In genomic region chr20:44017905-44018683, GRCh38 we compare ENCODE assay signal across 9 cellular contexts.
A peak's percentile ranks its signal among the peaks of the same experiment; 100 is the strongest.
DNase-seq lines count a peak whose midpoint lies in the region; ATAC-seq and TF ChIP-seq lines count a peak whose summit lies in the region.
"Had no signal": no experiment of that assay in that cellular context is flagged by ENCODE, and none has a peak within 500 bp of the region (broad histone marks: within the 10 kb centered on the region; RNA-seq: fewer than 3 reads in every experiment).

No MANE protein-coding gene starts in this region.

- H3K27ac Mint-ChIP-seq in activated T-helper 2 cell treated with anti-CD3 and anti-CD28 coated beads, Interferon-gamma antibody, Interleukin-2, Interleukin-4, amounts not matched to agents 10 μg/mL and 5 μg/mL and 100 μg/mL, durations not matched to agents 14 hours and 24 hours and 36 hours, result no peak overlapping the region

- POLR2A ChIA-PET in PC-9 (lab: Charles Lee; ENCODE audit: unreplicated experiment), result interaction anchor here (0.5 kb wide), 1 partner anchor 236 kb away, joined by 26 read pairs; no protein-coding TSS in a partner anchor

- peaks cover 23% of the 10 kb centered on the region; the same call in 1 of the 2 replicates for H3K79me2 ChIP-seq in PC-9 (ENCODE audit: low read depth)

- H4K20me1 ChIP-seq in PC-9 (ENCODE audit: insufficient read depth), result 0 out of 2 replicates have a peak, but pooled peaks cover 7% of the 10 kb centered on the region

- H2AFZ ChIP-seq in PC-9, result no peak overlapping the region

- peak; percentile 93 for DNase-seq in HT-29 (ENCODE audit: low spot score)
- DNase-seq in PC-9, result peak; percentile 77 to 94
- peak; percentile 65 to 87 for DNase-seq in foreskin keratinocyte
- peak; percentile 57 for DNase-seq in stromal cell of bone marrow (ENCODE audit: low read depth)
- no peak for DNase-seq in activated T-helper 2 cell treated with anti-CD3 and anti-CD28 coated beads, Interferon-gamma antibody, Interleukin-2, Interleukin-4, amounts not matched to agents 10 μg/mL and 5 μg/mL and 100 μg/mL, durations not matched to agents 14 hours and 24 hours and 36 hours (ENCODE audit: low spot score)
- DNase-seq in occipital lobe (lab: John Stamatoyannopoulos, UW), result no peak
- DNase-seq in activated CD4-positive, alpha-beta T cell treated with anti-CD3 and anti-CD28 coated beads for 4 hours, result no peak

- peak overlapping the region; percentile 33; the same call in 1 of the 2 replicates for H3K4me3 ChIP-seq in PC-9
- H3K4me3 ChIP-seq: K562 had no signal

- no peak overlapping the region for H3K4me3 Mint-ChIP-seq in activated T-helper 2 cell treated with anti-CD3 and anti-CD28 coated beads, Interferon-gamma antibody, Interleukin-2, Interleukin-4, amounts not matched to agents 10 μg/mL and 5 μg/mL and 100 μg/mL, durations not matched to agents 14 hours and 24 hours and 36 hours (ENCODE audit: low read depth)

- CTCF ChIA-PET in PC-9 (lab: Charles Lee), result interaction anchor here (0.6 to 1.0 kb wide), 2 partner anchors 10 to 62 kb away, joined by 3 read pairs; no protein-coding TSS in a partner anchor

- peaks cover 26% of the 10 kb centered on the region for H3K4me1 ChIP-seq in PC-9 (replicated peaks; ENCODE audit: insufficient read depth)
- no peaks in the 10 kb centered on the region for H3K4me1 ChIP-seq in foreskin keratinocyte

- no peaks in the 10 kb centered on the region for H3K9me3 Mint-ChIP-seq in activated T-helper 2 cell treated with anti-CD3 and anti-CD28 coated beads, Interferon-gamma antibody, Interleukin-2, Interleukin-4, amounts not matched to agents 10 μg/mL and 5 μg/mL and 100 μg/mL, durations not matched to agents 14 hours and 24 hours and 36 hours

- no peak for TF ChIP-seq CTCF in PC-9 (conservative IDR thresholded peaks at IDR 0.05)
- TF ChIP-seq CTCF in foreskin keratinocyte (conservative IDR thresholded peaks at IDR 0.05), result no peak

- no peaks in the 10 kb centered on the region for H3K9me3 ChIP-seq in PC-9 (ENCODE audit: insufficient read depth, low read depth)

- H3K4me1 Mint-ChIP-seq in activated T-helper 2 cell treated with anti-CD3 and anti-CD28 coated beads, Interferon-gamma antibody, Interleukin-2, Interleukin-4, amounts not matched to agents 10 μg/mL and 5 μg/mL and 100 μg/mL, durations not matched to agents 14 hours and 24 hours and 36 hours (ENCODE audit: low read depth), result peaks cover 36% of the 10 kb centered on the region

- H3K4me2 ChIP-seq in PC-9, result peak overlapping the region; percentile 66

- H3K27me3 ChIP-seq in PC-9 (ENCODE audit: insufficient read depth, low read depth) (no peaks in the 10 kb centered on the region), foreskin keratinocyte (peaks cover 51% of the 10 kb centered on the region)

- H3K36me3 Mint-ChIP-seq in activated T-helper 2 cell treated with anti-CD3 and anti-CD28 coated beads, Interferon-gamma antibody, Interleukin-2, Interleukin-4, amounts not matched to agents 10 μg/mL and 5 μg/mL and 100 μg/mL, durations not matched to agents 14 hours and 24 hours and 36 hours (ENCODE audit: low read depth), result peaks cover 3% of the 10 kb centered on the region

- intact Hi-C loops in PC-9 (cut with micrococcal nuclease; ENCODE audit: unreplicated experiment), result loop anchor here (5.0 to 10.0 kb wide), 2 partner anchors 76 to 173 kb away; no protein-coding TSS in a partner anchor
- intact Hi-C loops in activated T-helper 2 cell treated with anti-CD3 and anti-CD28 coated beads, Interferon-gamma antibody, Interleukin-2, Interleukin-4, amounts not matched to agents 10 μg/mL and 5 μg/mL and 100 μg/mL, durations not matched to agents 14 hours and 24 hours and 36 hours (cut with micrococcal nuclease), result no loop called here

- no peaks in the 10 kb centered on the region for H3K9me2 ChIP-seq in PC-9 (ENCODE audit: insufficient read depth)

- no TSS peak for BruUV-seq in PC-9 (replicated peaks; lab: Mats Ljungman, UMichigan)

- H3K27me3 Mint-ChIP-seq in activated T-helper 2 cell treated with anti-CD3 and anti-CD28 coated beads, Interferon-gamma antibody, Interleukin-2, Interleukin-4, amounts not matched to agents 10 μg/mL and 5 μg/mL and 100 μg/mL, durations not matched to agents 14 hours and 24 hours and 36 hours (ENCODE audit: low read depth), result peaks cover 60% of the 10 kb centered on the region

- H3F3A ChIP-seq in PC-9 (ENCODE audit: insufficient read depth, low read depth), result peaks cover 30% of the 10 kb centered on the region

- ATAC-seq in foreskin keratinocyte (peak; percentile 86), GM18858 (IDR thresholded peaks at IDR 0.05; ENCODE audit: unreplicated experiment) (no peak)
- ATAC-seq: K562 had no signal

- H3K27ac ChIP-seq in PC-9 (peak overlapping the region; percentile 51), foreskin keratinocyte (no peak overlapping the region)

- 0 out of 2 replicates have a peak, but pooled peaks cover 6% of the 10 kb centered on the region for H3K36me3 ChIP-seq in PC-9 (ENCODE audit: low read depth)

Comparison
In these comparisons a context has a peak if more than half of its experiments do, and no peak if none do; other contexts are left out.
1. DNase-seq: peak in HT-29 (single experiment), PC-9 (2 of 2), foreskin keratinocyte (2 of 2) and stromal cell of bone marrow (single experiment); none in activated T-helper 2 cell treated with anti-CD3 and anti-CD28 coated beads, Interferon-gamma antibody, Interleukin-2, Interleukin-4, amounts not matched to agents 10 μg/mL and 5 μg/mL and 100 μg/mL, durations not matched to agents 14 hours and 24 hours and 36 hours (single experiment), occipital lobe (single experiment) and activated CD4-positive, alpha-beta T cell treated with anti-CD3 and anti-CD28 coated beads for 4 hours (0 of 2).